1 cellular context compared by ENCODE assay signal in the genomic region with DNA sequence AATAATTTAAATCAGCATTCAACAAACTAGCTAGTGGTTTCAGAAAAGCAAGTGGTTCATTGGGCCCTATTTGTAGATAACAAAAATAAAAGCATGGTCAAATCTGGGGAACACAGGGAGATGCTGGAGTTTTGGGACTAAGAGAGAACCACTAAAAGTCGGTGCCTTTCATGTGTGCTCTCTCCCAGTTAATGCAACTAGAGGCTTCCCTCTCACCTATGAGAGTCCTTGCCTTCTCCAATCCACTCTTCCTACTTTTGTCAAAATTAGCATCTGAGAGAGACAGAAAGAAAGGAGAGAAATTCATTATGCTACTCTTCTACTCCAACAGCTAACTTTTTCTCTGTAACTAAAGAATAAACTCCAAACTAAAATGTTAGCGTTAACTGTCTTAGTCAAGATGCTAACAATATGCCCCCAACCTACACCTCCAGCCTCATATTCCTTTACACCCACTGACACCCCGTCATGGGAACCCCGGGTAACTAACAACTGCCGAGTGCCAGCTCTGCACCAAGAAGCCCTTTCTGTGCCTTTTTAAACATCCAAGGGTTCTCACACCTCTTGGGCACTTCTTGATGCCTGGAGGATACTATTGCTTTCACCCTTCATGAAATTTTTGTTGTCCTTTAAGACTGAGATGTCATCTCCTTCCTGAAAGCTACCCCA.
TF ChIP-seq lines count a peak whose summit lies in the region.

No MANE protein-coding gene starts in this region.

TF ChIP-seq in GM23338, 12 proteins besides CTCF, POLR2A, EP300 and RAD21 (continued from another document):
- TF ChIP-seq, protein P1, sequence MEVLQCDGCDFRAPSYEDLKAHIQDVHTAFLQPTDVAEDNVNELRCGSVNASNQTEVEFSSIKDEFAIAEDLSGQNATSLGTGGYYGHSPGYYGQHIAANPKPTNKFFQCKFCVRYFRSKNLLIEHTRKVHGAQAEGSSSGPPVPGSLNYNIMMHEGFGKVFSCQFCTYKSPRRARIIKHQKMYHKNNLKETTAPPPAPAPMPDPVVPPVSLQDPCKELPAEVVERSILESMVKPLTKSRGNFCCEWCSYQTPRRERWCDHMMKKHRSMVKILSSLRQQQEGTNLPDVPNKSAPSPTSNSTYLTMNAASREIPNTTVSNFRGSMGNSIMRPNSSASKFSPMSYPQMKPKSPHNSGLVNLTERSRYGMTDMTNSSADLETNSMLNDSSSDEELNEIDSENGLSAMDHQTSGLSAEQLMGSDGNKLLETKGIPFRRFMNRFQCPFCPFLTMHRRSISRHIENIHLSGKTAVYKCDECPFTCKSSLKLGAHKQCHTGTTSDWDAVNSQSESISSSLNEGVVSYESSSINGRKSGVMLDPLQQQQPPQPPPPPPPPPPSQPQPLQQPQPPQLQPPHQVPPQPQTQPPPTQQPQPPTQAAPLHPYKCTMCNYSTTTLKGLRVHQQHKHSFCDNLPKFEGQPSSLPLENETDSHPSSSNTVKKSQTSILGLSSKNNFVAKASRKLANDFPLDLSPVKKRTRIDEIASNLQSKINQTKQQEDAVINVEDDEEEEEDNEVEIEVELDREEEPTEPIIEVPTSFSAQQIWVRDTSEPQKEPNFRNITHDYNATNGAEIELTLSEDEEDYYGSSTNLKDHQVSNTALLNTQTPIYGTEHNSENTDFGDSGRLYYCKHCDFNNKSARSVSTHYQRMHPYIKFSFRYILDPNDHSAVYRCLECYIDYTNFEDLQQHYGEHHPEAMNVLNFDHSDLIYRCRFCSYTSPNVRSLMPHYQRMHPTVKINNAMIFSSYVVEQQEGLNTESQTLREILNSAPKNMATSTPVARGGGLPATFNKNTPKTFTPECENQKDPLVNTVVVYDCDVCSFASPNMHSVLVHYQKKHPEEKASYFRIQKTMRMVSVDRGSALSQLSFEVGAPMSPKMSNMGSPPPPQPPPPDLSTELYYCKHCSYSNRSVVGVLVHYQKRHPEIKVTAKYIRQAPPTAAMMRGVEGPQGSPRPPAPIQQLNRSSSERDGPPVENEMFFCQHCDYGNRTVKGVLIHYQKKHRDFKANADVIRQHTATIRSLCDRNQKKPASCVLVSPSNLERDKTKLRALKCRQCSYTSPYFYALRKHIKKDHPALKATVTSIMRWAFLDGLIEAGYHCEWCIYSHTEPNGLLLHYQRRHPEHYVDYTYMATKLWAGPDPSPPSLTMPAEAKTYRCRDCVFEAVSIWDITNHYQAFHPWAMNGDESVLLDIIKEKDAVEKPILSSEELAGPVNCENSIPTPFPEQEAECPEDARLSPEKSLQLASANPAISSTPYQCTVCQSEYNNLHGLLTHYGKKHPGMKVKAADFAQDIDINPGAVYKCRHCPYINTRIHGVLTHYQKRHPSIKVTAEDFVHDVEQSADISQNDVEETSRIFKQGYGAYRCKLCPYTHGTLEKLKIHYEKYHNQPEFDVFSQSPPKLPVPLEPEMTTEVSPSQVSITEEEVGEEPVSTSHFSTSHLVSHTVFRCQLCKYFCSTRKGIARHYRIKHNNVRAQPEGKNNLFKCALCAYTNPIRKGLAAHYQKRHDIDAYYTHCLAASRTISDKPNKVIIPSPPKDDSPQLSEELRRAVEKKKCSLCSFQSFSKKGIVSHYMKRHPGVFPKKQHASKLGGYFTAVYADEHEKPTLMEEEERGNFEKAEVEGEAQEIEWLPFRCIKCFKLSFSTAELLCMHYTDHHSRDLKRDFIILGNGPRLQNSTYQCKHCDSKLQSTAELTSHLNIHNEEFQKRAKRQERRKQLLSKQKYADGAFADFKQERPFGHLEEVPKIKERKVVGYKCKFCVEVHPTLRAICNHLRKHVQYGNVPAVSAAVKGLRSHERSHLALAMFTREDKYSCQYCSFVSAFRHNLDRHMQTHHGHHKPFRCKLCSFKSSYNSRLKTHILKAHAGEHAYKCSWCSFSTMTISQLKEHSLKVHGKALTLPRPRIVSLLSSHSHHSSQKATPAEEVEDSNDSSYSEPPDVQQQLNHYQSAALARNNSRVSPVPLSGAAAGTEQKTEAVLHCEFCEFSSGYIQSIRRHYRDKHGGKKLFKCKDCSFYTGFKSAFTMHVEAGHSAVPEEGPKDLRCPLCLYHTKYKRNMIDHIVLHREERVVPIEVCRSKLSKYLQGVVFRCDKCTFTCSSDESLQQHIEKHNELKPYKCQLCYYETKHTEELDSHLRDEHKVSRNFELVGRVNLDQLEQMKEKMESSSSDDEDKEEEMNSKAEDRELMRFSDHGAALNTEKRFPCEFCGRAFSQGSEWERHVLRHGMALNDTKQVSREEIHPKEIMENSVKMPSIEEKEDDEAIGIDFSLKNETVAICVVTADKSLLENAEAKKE (CRISPR knock-in tag; IDR thresholded peaks at IDR 0.05), result no peak
- TF ChIP-seq, protein P2, sequence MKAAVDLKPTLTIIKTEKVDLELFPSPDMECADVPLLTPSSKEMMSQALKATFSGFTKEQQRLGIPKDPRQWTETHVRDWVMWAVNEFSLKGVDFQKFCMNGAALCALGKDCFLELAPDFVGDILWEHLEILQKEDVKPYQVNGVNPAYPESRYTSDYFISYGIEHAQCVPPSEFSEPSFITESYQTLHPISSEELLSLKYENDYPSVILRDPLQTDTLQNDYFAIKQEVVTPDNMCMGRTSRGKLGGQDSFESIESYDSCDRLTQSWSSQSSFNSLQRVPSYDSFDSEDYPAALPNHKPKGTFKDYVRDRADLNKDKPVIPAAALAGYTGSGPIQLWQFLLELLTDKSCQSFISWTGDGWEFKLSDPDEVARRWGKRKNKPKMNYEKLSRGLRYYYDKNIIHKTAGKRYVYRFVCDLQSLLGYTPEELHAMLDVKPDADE (IDR thresholded peaks at IDR 0.05), result no peak
- no peak for TF ChIP-seq NANOG (IDR thresholded peaks at IDR 0.05; ENCODE audit: borderline replicate concordance)
- no peak for TF ChIP-seq ZNF331 (CRISPR knock-in tag; IDR thresholded peaks at IDR 0.05; ENCODE audit: low read depth)
- TF ChIP-seq POLR2AphosphoS5 (IDR thresholded peaks at IDR 0.05; ENCODE audit: low read depth), result no peak
- TF ChIP-seq, protein P3, sequence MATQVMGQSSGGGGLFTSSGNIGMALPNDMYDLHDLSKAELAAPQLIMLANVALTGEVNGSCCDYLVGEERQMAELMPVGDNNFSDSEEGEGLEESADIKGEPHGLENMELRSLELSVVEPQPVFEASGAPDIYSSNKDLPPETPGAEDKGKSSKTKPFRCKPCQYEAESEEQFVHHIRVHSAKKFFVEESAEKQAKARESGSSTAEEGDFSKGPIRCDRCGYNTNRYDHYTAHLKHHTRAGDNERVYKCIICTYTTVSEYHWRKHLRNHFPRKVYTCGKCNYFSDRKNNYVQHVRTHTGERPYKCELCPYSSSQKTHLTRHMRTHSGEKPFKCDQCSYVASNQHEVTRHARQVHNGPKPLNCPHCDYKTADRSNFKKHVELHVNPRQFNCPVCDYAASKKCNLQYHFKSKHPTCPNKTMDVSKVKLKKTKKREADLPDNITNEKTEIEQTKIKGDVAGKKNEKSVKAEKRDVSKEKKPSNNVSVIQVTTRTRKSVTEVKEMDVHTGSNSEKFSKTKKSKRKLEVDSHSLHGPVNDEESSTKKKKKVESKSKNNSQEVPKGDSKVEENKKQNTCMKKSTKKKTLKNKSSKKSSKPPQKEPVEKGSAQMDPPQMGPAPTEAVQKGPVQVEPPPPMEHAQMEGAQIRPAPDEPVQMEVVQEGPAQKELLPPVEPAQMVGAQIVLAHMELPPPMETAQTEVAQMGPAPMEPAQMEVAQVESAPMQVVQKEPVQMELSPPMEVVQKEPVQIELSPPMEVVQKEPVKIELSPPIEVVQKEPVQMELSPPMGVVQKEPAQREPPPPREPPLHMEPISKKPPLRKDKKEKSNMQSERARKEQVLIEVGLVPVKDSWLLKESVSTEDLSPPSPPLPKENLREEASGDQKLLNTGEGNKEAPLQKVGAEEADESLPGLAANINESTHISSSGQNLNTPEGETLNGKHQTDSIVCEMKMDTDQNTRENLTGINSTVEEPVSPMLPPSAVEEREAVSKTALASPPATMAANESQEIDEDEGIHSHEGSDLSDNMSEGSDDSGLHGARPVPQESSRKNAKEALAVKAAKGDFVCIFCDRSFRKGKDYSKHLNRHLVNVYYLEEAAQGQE (IDR thresholded peaks at IDR 0.05; ENCODE audit: unreplicated experiment), result no peak
- TF ChIP-seq CREB1 (CRISPR knock-in tag; IDR thresholded peaks at IDR 0.05; ENCODE audit: low read depth), result no peak
- no peak for TF ChIP-seq STAT1 (IDR thresholded peaks at IDR 0.05; ENCODE audit: unreplicated experiment)
- TF ChIP-seq EZH2 (IDR thresholded peaks at IDR 0.05; ENCODE audit: low read depth, unreplicated experiment), result no peak
